Comparison of ENCODE assay signal across 26 cellular contexts in the genomic region with DNA sequence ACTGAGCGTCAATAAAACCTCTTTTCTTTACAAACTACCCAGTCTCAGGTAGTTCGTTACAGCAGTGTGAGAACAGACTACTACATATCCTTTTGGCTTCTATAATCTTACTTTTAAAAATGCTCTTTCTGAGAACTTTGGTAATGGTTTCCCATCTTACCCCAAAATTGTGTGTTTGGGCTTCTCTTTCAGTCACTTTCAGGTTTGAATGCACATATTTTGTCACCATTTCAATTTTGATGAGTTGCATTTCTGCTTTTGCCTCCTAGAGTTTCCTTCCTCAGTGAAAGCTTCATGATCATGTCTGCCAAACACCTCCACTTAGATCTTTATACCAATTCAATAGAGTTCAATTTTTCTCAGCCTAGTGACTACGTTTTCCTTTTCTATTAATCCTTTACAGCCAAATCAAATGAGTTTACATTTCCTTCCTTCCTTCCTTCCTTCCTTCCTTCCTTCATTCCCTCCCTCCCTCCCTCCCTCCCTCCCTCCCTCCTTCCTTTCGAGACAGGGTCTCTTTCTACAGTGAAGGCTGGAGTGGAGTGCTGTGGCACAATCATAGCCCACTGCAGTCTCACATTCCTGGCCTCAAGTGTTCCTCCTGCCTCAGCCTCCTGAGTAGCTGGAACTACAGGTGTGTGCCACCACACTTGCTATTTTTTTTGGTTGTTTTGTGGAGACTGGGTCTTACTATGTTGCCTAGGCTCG.
A peak's percentile ranks its signal among the peaks of the same experiment; 100 is the strongest.
DNase-seq lines count a peak whose midpoint lies in the region; ATAC-seq, FAIRE-seq and TF ChIP-seq lines count a peak whose summit lies in the region.
"Had no signal": no experiment of that assay in that cellular context is flagged by ENCODE, and none has a peak within 500 bp of the region (broad histone marks: within the 10 kb centered on the region; RNA-seq: fewer than 3 reads in every experiment).

No MANE protein-coding gene starts in this region.

- POLR2A ChIA-PET in GM10248 (lab: Yijun Ruan, JAX): no interaction called here

- H3K27ac ChIP-seq in right lobe of liver: no peak overlapping the region
- no peak overlapping the region for H3K27ac ChIP-seq in heart left ventricle
- H3K27ac ChIP-seq: ascending aorta, hepatocyte, KMS-11, prostate gland, tibial nerve had no signal

- no peak for TF ChIP-seq CTCF in GM10248 (IDR thresholded peaks at IDR 0.05; ENCODE audit: control extremely low read depth, extremely low read depth, low read depth, missing control alignments)
- no peak for TF ChIP-seq CTCF in right lobe of liver (IDR thresholded peaks at IDR 0.05)
- TF ChIP-seq CTCF in heart left ventricle (IDR thresholded peaks at IDR 0.05): no peak

- H3K27ac Mint-ChIP-seq in activated naive CD8-positive, alpha-beta T cell treated with anti-CD3 and anti-CD28 coated beads, Interleukin-2, amount 50 U/mL, for 24 hours: peak overlapping the region; percentile 78
- H3K27ac Mint-ChIP-seq: endodermal cell; naive thymus-derived CD8-positive, alpha-beta T cell had no signal

- CTCF ChIA-PET in GM10248 (lab: Yijun Ruan, JAX): no interaction called here

- peaks cover 28% of the 10 kb centered on the region for H3K4me1 Mint-ChIP-seq in activated naive CD8-positive, alpha-beta T cell treated with anti-CD3 and anti-CD28 coated beads, Interleukin-2, amount 50 U/mL, for 24 hours

- ATAC-seq in GM18502 (IDR thresholded peaks at IDR 0.05; ENCODE audit: poor library complexity, unreplicated experiment) (peak; percentile 26), HG02870 (IDR thresholded peaks at IDR 0.05; ENCODE audit: unreplicated experiment) (peak; percentile 25), right lobe of liver (no peak), heart left ventricle (no peak)
- no peak for ATAC-seq in activated naive CD8-positive, alpha-beta T cell treated with anti-CD3 and anti-CD28 coated beads, Interleukin-2, amount 50 U/mL, for 24 hours
- ATAC-seq: naive thymus-derived CD8-positive, alpha-beta T cell; Panc1 had no signal

- H3K27me3 ChIP-seq in right lobe of liver: no peaks in the 10 kb centered on the region
- H3K27me3 ChIP-seq in heart left ventricle: no peaks in the 10 kb centered on the region
- H3K27me3 ChIP-seq: ascending aorta, hepatocyte, tibial nerve had no signal

- H3K9me3 ChIP-seq in right lobe of liver (no peaks in the 10 kb centered on the region), heart left ventricle (peaks cover 0 to 3% (median 0%) of the 10 kb centered on the region in 12 donors)
- H3K9me3 ChIP-seq: ascending aorta, prostate gland, SK-N-SH, tibial nerve had no signal

- H3K4me1 ChIP-seq in right lobe of liver: no peaks in the 10 kb centered on the region
- peaks cover 0 to 16% (median 0%) of the 10 kb centered on the region in 12 donors for H3K4me1 ChIP-seq in heart left ventricle
- H3K4me1 ChIP-seq: prostate gland had no signal

- no peaks in the 10 kb centered on the region for H3K36me3 ChIP-seq in right lobe of liver
- H3K36me3 ChIP-seq in heart left ventricle: no peaks in the 10 kb centered on the region
- H3K36me3 ChIP-seq: ascending aorta, prostate gland, tibial nerve had no signal

- peaks cover 14% of the 10 kb centered on the region for H3K9me3 Mint-ChIP-seq in activated naive CD8-positive, alpha-beta T cell treated with anti-CD3 and anti-CD28 coated beads, Interleukin-2, amount 50 U/mL, for 24 hours

- H3K27me3 Mint-ChIP-seq in activated naive CD8-positive, alpha-beta T cell treated with anti-CD3 and anti-CD28 coated beads, Interleukin-2, amount 50 U/mL, for 24 hours: no peaks in the 10 kb centered on the region

- FAIRE-seq in HTR-8/SVneo (lab: Jason Lieb, UNC): no peak
- FAIRE-seq: G401.6, TTC549 had no signal

- peaks cover 39% of the 10 kb centered on the region for H3K36me3 Mint-ChIP-seq in activated naive CD8-positive, alpha-beta T cell treated with anti-CD3 and anti-CD28 coated beads, Interleukin-2, amount 50 U/mL, for 24 hours (ENCODE audit: low read depth)
- H3K36me3 Mint-ChIP-seq: naive thymus-derived CD8-positive, alpha-beta T cell had no signal

- no peak overlapping the region for H3K4me3 ChIP-seq in right lobe of liver
- H3K4me3 ChIP-seq in heart left ventricle: no peak overlapping the region
- H3K4me3 ChIP-seq: ascending aorta, hepatocyte, prostate gland, tibial nerve had no signal

- TF ChIP-seq POLR2A in right lobe of liver (IDR thresholded peaks at IDR 0.05) (no peak), heart left ventricle (IDR thresholded peaks at IDR 0.05) (no peak)

- WGBS in right lobe of liver (ENCODE audit: insufficient coverage, low coverage, low lambda C conversion rate, missing lambda C conversion rate): 62% methylated on average over 5 of the region's 5 CpGs
- 68 to 70% (median 69%) methylated on average over 5 of the region's 5 CpGs for WGBS in heart left ventricle, 4 donors

- intact Hi-C loops in right lobe of liver (cut with DNase I): no loop called here
- intact Hi-C loops in heart left ventricle (cut with DNase I): no loop called here

- DNase-seq in GM10248 (ENCODE audit: extremely low spot score): peak; percentile 13
- DNase-seq in activated naive CD8-positive, alpha-beta T cell treated with anti-CD3 and anti-CD28 coated beads, Interleukin-2, amount 50 U/mL, for 24 hours: no peak
- DNase-seq in right lobe of liver: no peak
- no peak for DNase-seq in heart left ventricle
- no peak for DNase-seq in HTR-8/SVneo (ENCODE audit: insufficient read length, low spot score)
- DNase-seq in stimulated activated CD4-positive, alpha-beta T cell treated with anti-CD3 and anti-CD28 coated beads, Interleukin-2, amount 100 ng/mL, for 24 hours: no peak
- DNase-seq: activated naive CD4-positive, alpha-beta T cell; AML-193; Calu3; endodermal cell; islet precursor cell; naive thymus-derived CD8-positive, alpha-beta T cell; NCI-H1105 treated with DMSO at 0.1 percent for 48 hours; NCI-H2107; NCI-H69; SK-N-SH had no signal

- no peak overlapping the region for H3K4me3 Mint-ChIP-seq in activated naive CD8-positive, alpha-beta T cell treated with anti-CD3 and anti-CD28 coated beads, Interleukin-2, amount 50 U/mL, for 24 hours
- H3K4me3 Mint-ChIP-seq: endodermal cell; naive thymus-derived CD8-positive, alpha-beta T cell had no signal

Comparison
In these comparisons a context has a peak if more than half of its experiments do, and no peak if none do; other contexts are left out.
1. ATAC-seq: peak in GM18502 (single experiment) and HG02870 (single experiment); none in activated naive CD8-positive, alpha-beta T cell treated with anti-CD3 and anti-CD28 coated beads, Interleukin-2, amount 50 U/mL, for 24 hours (single experiment), right lobe of liver (0 of 4) and heart left ventricle (0 of 4).